In the genomic region with DNA sequence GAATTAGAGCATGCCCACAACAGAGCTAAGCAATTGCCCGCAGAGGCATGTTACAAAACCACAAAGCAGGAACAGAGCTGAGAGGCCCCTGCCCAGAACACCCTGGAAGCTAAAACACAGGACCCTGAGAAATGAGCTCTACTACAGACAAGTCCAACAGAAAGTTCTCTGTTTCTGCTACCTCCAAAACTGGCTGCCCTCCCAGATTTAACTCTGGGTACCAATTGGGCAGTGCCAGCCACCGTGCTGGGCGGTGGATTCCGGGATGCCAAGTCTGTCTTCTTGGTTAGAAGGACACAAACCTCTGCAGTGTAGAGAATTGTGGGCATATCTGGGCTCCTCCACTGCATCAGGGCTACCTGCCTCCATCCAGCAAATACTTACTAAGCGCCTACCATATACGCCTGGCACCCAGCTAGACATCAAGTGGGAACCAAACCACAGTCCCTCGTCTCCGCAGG, we compare ENCODE assay signal across 8 cellular contexts. TPM values are rescaled to one million over a fixed set of nuclear protein-coding genes. Genes with fewer than 3 reads are reported as not detected.
DNase-seq lines count a peak whose midpoint lies in the region; ATAC-seq and TF ChIP-seq lines count a peak whose summit lies in the region.

No MANE protein-coding gene starts in this region.

- no peak for ATAC-seq in GM18858 (IDR thresholded peaks at IDR 0.05; ENCODE audit: unreplicated experiment)
- no peak for ATAC-seq in HG02970 (IDR thresholded peaks at IDR 0.05; ENCODE audit: low FRiP score, unreplicated experiment)

- H3K4me2 ChIP-seq in GM23248 (ENCODE audit: unreplicated experiment) (peak overlapping the region; percentile 78), parathyroid adenoma (ENCODE audit: low read length) (peak overlapping the region; percentile 65)

- TF ChIP-seq CTCF in epithelial cell of proximal tubule (conservative IDR thresholded peaks at IDR 0.05; ENCODE audit: low read depth, low read length): no peak
- TF ChIP-seq CTCF in parathyroid adenoma (IDR thresholded peaks at IDR 0.05): no peak

- H3K27me3 ChIP-seq in GM23248 (replicated peaks; ENCODE audit: insufficient read depth) (no peaks in the 10 kb centered on the region), SJCRH30 (peaks cover 5% of the 10 kb centered on the region; the same call in 1 of the 2 replicates), parathyroid adenoma (ENCODE audit: control insufficient read depth, insufficient read depth, low read length) (no peaks in the 10 kb centered on the region)

- H3K27ac ChIP-seq in GM23248: no peak overlapping the region
- no peak overlapping the region for H3K27ac ChIP-seq in SJCRH30
- peak overlapping the region; percentile 78 for H3K27ac ChIP-seq in parathyroid adenoma

- 91 to 93% methylated on average over 8 of the region's 8 CpGs for whole genome bisulfite sequencing in GM23248 (ENCODE audit: low coverage in 1 of 2, low lambda C conversion rate in 2 of 2, missing lambda C conversion rate in 2 of 2), 2 experiments

- H3K9me3 ChIP-seq in GM23248 (ENCODE audit: low read depth) (no peaks in the 10 kb centered on the region), SJCRH30 (replicated peaks) (no peaks in the 10 kb centered on the region), parathyroid adenoma (ENCODE audit: control insufficient read depth, low read length) (no peaks in the 10 kb centered on the region)

- H3K79me2 ChIP-seq in GM23248 (ENCODE audit: insufficient read depth) (peaks cover 38% of the 10 kb centered on the region), parathyroid adenoma (peaks cover 41% of the 10 kb centered on the region)

- H3K4me1 ChIP-seq in GM23248 (ENCODE audit: insufficient read depth) (peaks cover 8% of the 10 kb centered on the region; the same call in 1 of the 2 replicates), SJCRH30 (peaks cover 7% of the 10 kb centered on the region; the same call in 1 of the 2 replicates), parathyroid adenoma (peaks cover 11% of the 10 kb centered on the region)

- no peak for DNase-seq in GM23248
- DNase-seq in SJCRH30: no peak
- DNase-seq in epithelial cell of proximal tubule (ENCODE audit: low read depth): no peak
- DNase-seq in H4 (ENCODE audit: low spot score): no peak
- DNase-seq in NCI-H82 (lab: John Stamatoyannopoulos, UW): no peak

- in situ Hi-C loops in GM23248 (cut with MboI): no loop called here

- no peaks in the 10 kb centered on the region for H3K9me2 ChIP-seq in GM23248 (ENCODE audit: insufficient read depth)

- H3K9ac ChIP-seq in GM23248 (peak overlapping the region; percentile 84), parathyroid adenoma (peak overlapping the region; percentile 69)

- H3K36me3 ChIP-seq in GM23248 (ENCODE audit: low read depth): no peaks in the 10 kb centered on the region
- no peaks in the 10 kb centered on the region for H3K36me3 ChIP-seq in SJCRH30
- no peaks in the 10 kb centered on the region for H3K36me3 ChIP-seq in parathyroid adenoma (ENCODE audit: control insufficient read depth, insufficient read depth, low read length)

- no peaks in the 10 kb centered on the region for H3F3A ChIP-seq in GM23248 (ENCODE audit: insufficient read depth)

- H2AFZ ChIP-seq in GM23248: peak overlapping the region; percentile 79
- peak overlapping the region; percentile 86 for H2AFZ ChIP-seq in parathyroid adenoma

- H3K4me3 ChIP-seq in GM23248 (peak overlapping the region; percentile 78), SJCRH30 (peak overlapping the region; percentile 72), epithelial cell of proximal tubule (ENCODE audit: low read depth, low read length) (peak overlapping the region; percentile 74), parathyroid adenoma (ENCODE audit: low read depth, low read length) (peak overlapping the region; percentile 64)

- no peaks in the 10 kb centered on the region for H4K20me1 ChIP-seq in GM23248 (ENCODE audit: insufficient read depth)

RNA-seq across cellular contexts. Expression of a gene that starts 1.0 kb away (rescaled TPM):
- 19.5 and 21.1 TPM in 2 replicates for total RNA-seq in GM23248 (2014; rRNA removed; shearing (Covaris generic))
- polyA plus RNA-seq in GM23248 (2016; fragmentation: Nextera tagmentation; extraction: Ambion mirVana): 3.2 and 3.5 TPM in 2 replicates
- 27.3 and 29.4 TPM in 2 replicates for total RNA-seq in SJCRH30 (2014; rRNA removed; shearing (Covaris generic))
- 16.8 and 35.1 TPM in 2 replicates for total RNA-seq in epithelial cell of proximal tubule
- total RNA-seq in H4 (2014; rRNA removed; shearing (Covaris generic)): 22.7 and 23.4 TPM in 2 replicates

RNA-seq across cellular contexts. Expression of a gene that starts 55.9 kb away (rescaled TPM):
- 80.6 and 89.2 TPM in 2 replicates for total RNA-seq in GM23248 (2014; rRNA removed; shearing (Covaris generic))
- polyA plus RNA-seq in GM23248 (2016; fragmentation: Nextera tagmentation; extraction: Ambion mirVana): 173 TPM in 2 replicates
- total RNA-seq in SJCRH30 (2014; rRNA removed; shearing (Covaris generic)): 131 and 158 TPM in 2 replicates
- 55.3 and 63.1 TPM in 2 replicates for total RNA-seq in epithelial cell of proximal tubule
- 47.7 and 52.8 TPM in 2 replicates for total RNA-seq in H4 (2014; rRNA removed; shearing (Covaris generic))
